ENCODE assay signal across 21 cellular contexts in genomic region chr5:2704806-2705645, GRCh38. TPM values are rescaled to one million over a fixed set of nuclear protein-coding genes. Genes with fewer than 3 reads are reported as not detected.
A peak's percentile ranks its signal among the peaks of the same experiment; 100 is the strongest.
DNase-seq lines count a peak whose midpoint lies in the region; ATAC-seq and TF ChIP-seq lines count a peak whose summit lies in the region.
"Had no signal": no experiment of that assay in that cellular context is flagged by ENCODE, and none has a peak within 500 bp of the region (broad histone marks: within the 10 kb centered on the region; RNA-seq: fewer than 3 reads in every experiment).

No MANE protein-coding gene starts in this region.

- no peak overlapping the region for H3K14ac ChIP-seq in neuronal stem cell (ENCODE audit: low read length)

- DNase-seq in coronary artery (ENCODE audit: low spot score) (peak; percentile 36), mesenteric fat pad (ENCODE audit: low spot score) (peak; percentile 81), neuronal stem cell (ENCODE audit: low spot score) (no peak), sigmoid colon (peak; percentile 24), C1 segment of cervical spinal cord (lab: John Stamatoyannopoulos, UW) (no peak), ovary (no peak), NCI-H524 (lab: John Stamatoyannopoulos, UW) (no peak)
- no peak for DNase-seq in stimulated activated naive CD8-positive, alpha-beta T cell treated with anti-CD3 and anti-CD28 coated beads, Interleukin-15, amount 100 ng/mL, for 72 hours
- DNase-seq: 8988T; ACHN; BE2C; Caco-2; Calu3; CD4-positive, alpha-beta T cell; CD8-positive, alpha-beta T cell; DMS79 treated with DMSO at 0.1 percent for 48 hours had no signal

- H4K91ac ChIP-seq in neuronal stem cell (ENCODE audit: low read depth, low read length, poor library complexity): no peak overlapping the region

- H3K4me1 Mint-ChIP-seq in stimulated activated naive CD8-positive, alpha-beta T cell treated with anti-CD3 and anti-CD28 coated beads, Interleukin-15, amount 100 ng/mL, for 72 hours: no peaks in the 10 kb centered on the region

- TF ChIP-seq CTCF in coronary artery (IDR thresholded peaks at IDR 0.05) (no peak), sigmoid colon (IDR thresholded peaks at IDR 0.05) (no peak), ovary (IDR thresholded peaks at IDR 0.05) (no peak)

- H2BK12ac ChIP-seq in neuronal stem cell (ENCODE audit: low read length): no peak overlapping the region

- no peak overlapping the region for H2AK5ac ChIP-seq in neuronal stem cell (ENCODE audit: low read depth, low read length)

- no peak for ATAC-seq in stimulated activated naive CD8-positive, alpha-beta T cell treated with anti-CD3 and anti-CD28 coated beads, Interleukin-15, amount 100 ng/mL, for 72 hours
- ATAC-seq: CD8-positive, alpha-beta T cell; GM12878 had no signal

- no peak overlapping the region for H4K8ac ChIP-seq in neuronal stem cell (ENCODE audit: low read depth, low read length)

- no peak overlapping the region for H3K4me2 ChIP-seq in neuronal stem cell (ENCODE audit: insufficient read depth, low read length, poor library complexity, severe bottlenecking)
- H3K4me2 ChIP-seq: BLaER1 had no signal

- intact Hi-C loops in sigmoid colon (cut with DNase I): no loop called here
- intact Hi-C loops in ovary (cut with DNase I): no loop called here

- H3K27ac ChIP-seq in coronary artery (no peak overlapping the region), neuronal stem cell (replicated peaks; ENCODE audit: low read length) (no peak overlapping the region), sigmoid colon (no peak overlapping the region), ovary (no peak overlapping the region)
- H3K27ac ChIP-seq: BLaER1, C4-2B had no signal

- peaks cover 9% of the 10 kb centered on the region for H3K27me3 Mint-ChIP-seq in stimulated activated naive CD8-positive, alpha-beta T cell treated with anti-CD3 and anti-CD28 coated beads, Interleukin-15, amount 100 ng/mL, for 72 hours
- H3K27me3 Mint-ChIP-seq: CD4-positive, alpha-beta T cell had no signal

- no peak overlapping the region for H2AFZ ChIP-seq in neuronal stem cell (ENCODE audit: low read length)

- no peak overlapping the region for H3K4ac ChIP-seq in neuronal stem cell (ENCODE audit: low read length)

- H3K9me3 Mint-ChIP-seq in stimulated activated naive CD8-positive, alpha-beta T cell treated with anti-CD3 and anti-CD28 coated beads, Interleukin-15, amount 100 ng/mL, for 72 hours: peaks cover 0 to 7% of the 10 kb centered on the region in 2 donors
- H3K9me3 Mint-ChIP-seq: CD4-positive, alpha-beta T cell; CD8-positive, alpha-beta T cell had no signal

- no CpG with 5 or more reads among the region's 16 CpGs for WGBS in neuronal stem cell (ENCODE audit: extremely low coverage in 2 of 2, insufficient read length in 2 of 2, insufficient replicate concordance in 1 of 2), 2 donors
- WGBS in sigmoid colon, 2 donors: 88 to 89% methylated on average over 16 of the region's 16 CpGs
- 87 to 90% (median 89%) methylated on average over 16 of the region's 16 CpGs for WGBS in ovary, 3 donors

- TF ChIP-seq EP300 in sigmoid colon (IDR thresholded peaks at IDR 0.05): no peak
- TF ChIP-seq EP300 in ovary (IDR thresholded peaks at IDR 0.05): no peak

- H2BK15ac ChIP-seq in neuronal stem cell (ENCODE audit: low read length): peak overlapping the region; percentile 59

- H3K4me3 Mint-ChIP-seq in stimulated activated naive CD8-positive, alpha-beta T cell treated with anti-CD3 and anti-CD28 coated beads, Interleukin-15, amount 100 ng/mL, for 72 hours: no peak overlapping the region
- H3K4me3 Mint-ChIP-seq: CD4-positive, alpha-beta T cell; CD8-positive, alpha-beta T cell had no signal

- H3K27ac Mint-ChIP-seq in stimulated activated naive CD8-positive, alpha-beta T cell treated with anti-CD3 and anti-CD28 coated beads, Interleukin-15, amount 100 ng/mL, for 72 hours: no peak overlapping the region
- H3K27ac Mint-ChIP-seq: CD4-positive, alpha-beta T cell; CD8-positive, alpha-beta T cell had no signal

- no peak overlapping the region for H2BK120ac ChIP-seq in neuronal stem cell (ENCODE audit: low read depth, low read length)

- H3K36me3 ChIP-seq in neuronal stem cell (replicated peaks in 1 of 2; ENCODE audit: control insufficient read depth in 2 of 2, insufficient read depth in 2 of 2, low read length in 2 of 2) (no peaks in the 10 kb centered on the region), sigmoid colon (no peaks in the 10 kb centered on the region), ovary (no peaks in the 10 kb centered on the region)
- H3K36me3 ChIP-seq: BE2C, BLaER1 had no signal

- no peak overlapping the region for H3K23ac ChIP-seq in neuronal stem cell (ENCODE audit: low read depth, low read length, poor library complexity)

- peaks cover 0 to 2% (median 0%) of the 10 kb centered on the region in 3 experiments for H3K27me3 ChIP-seq in neuronal stem cell (ENCODE audit: control insufficient read depth in 3 of 3, insufficient read depth in 3 of 3, low read depth in 1 of 3, low read length in 3 of 3)
- H3K27me3 ChIP-seq in sigmoid colon: peaks cover 0 to 9% (median 0%) of the 10 kb centered on the region in 3 donors
- no peaks in the 10 kb centered on the region for H3K27me3 ChIP-seq in ovary
- H3K27me3 ChIP-seq: BE2C, BLaER1 had no signal

- no peaks in the 10 kb centered on the region for H3K79me1 ChIP-seq in neuronal stem cell (ENCODE audit: low read depth, low read length)

- no peak overlapping the region for H3K4me3 ChIP-seq in coronary artery
- no peak overlapping the region for H3K4me3 ChIP-seq in neuronal stem cell (ENCODE audit: low read length in 2 of 2)
- H3K4me3 ChIP-seq in sigmoid colon: no peak overlapping the region
- H3K4me3 ChIP-seq in ovary: no peak overlapping the region
- H3K4me3 ChIP-seq: BLaER1, GM12878 had no signal

- TF ChIP-seq POLR2A in sigmoid colon (IDR thresholded peaks at IDR 0.05) (no peak), ovary (IDR thresholded peaks at IDR 0.05) (no peak)

- H3K9me3 ChIP-seq in neuronal stem cell (replicated peaks in 1 of 2; ENCODE audit: control insufficient read depth in 2 of 2, insufficient read depth in 1 of 2, low read depth in 1 of 2, low read length in 2 of 2): peaks cover 0 to 4% of the 10 kb centered on the region in 2 donors
- no peaks in the 10 kb centered on the region for H3K9me3 ChIP-seq in sigmoid colon
- no peaks in the 10 kb centered on the region for H3K9me3 ChIP-seq in ovary
- H3K9me3 ChIP-seq: BE2C, BLaER1, Caco-2 had no signal

- peak overlapping the region; percentile 31 for H2BK5ac ChIP-seq in neuronal stem cell (ENCODE audit: low read length)

- peak overlapping the region; percentile 83 for H3K18ac ChIP-seq in neuronal stem cell (ENCODE audit: low read length)

- H3K4me1 ChIP-seq in neuronal stem cell (ENCODE audit: control insufficient read depth in 2 of 2, insufficient read depth in 1 of 2, low read depth in 1 of 2, low read length in 2 of 2) (peaks cover 0 to 4% of the 10 kb centered on the region in 2 donors), sigmoid colon (no peaks in the 10 kb centered on the region), ovary (ENCODE audit: insufficient read depth) (no peaks in the 10 kb centered on the region)
- H3K4me1 ChIP-seq: BE2C, BLaER1, Caco-2 had no signal

- peak overlapping the region; percentile 3 for H3K9ac ChIP-seq in neuronal stem cell (ENCODE audit: low read depth, low read length, poor library complexity)
- H3K9ac ChIP-seq: BLaER1 had no signal

RNA-seq across cellular contexts. Expression of gene IRX2, which starts 46.5 kb away (rescaled TPM):
- 0.45 TPM for total RNA-seq in mesenteric fat pad
- polyA plus RNA-seq in neuronal stem cell (2013, experiment 1 of 2): 9.6 TPM
- polyA plus RNA-seq in neuronal stem cell (2013, experiment 2 of 2): 9.3 TPM
- total RNA-seq in sigmoid colon: not detected
- under 1 TPM in 1 of 3 donors, not detected in 2; 0.03 TPM for polyA plus RNA-seq in sigmoid colon
- total RNA-seq in ovary: under 1 TPM in 4 of 7 donors, not detected in 3; 0.10 to 0.46 (median 0.17) TPM
- polyA plus RNA-seq in ovary: under 1 TPM in 1 of 2 donors, not detected in 1; 0.04 TPM
- total RNA-seq: A673; Calu3; CD4-positive, alpha-beta T cell; CD8-positive, alpha-beta T cell; GM12878 had no signal
- polyA plus RNA-seq: AG04450, GM12878 had no signal

Comparison
In these comparisons a context has a peak if more than half of its experiments do, and no peak if none do; other contexts are left out.
1. DNase-seq: peak in coronary artery (single experiment), mesenteric fat pad (single experiment) and sigmoid colon (single experiment); none in neuronal stem cell (single experiment), C1 segment of cervical spinal cord (0 of 14), ovary (0 of 5), NCI-H524 (0 of 2) and stimulated activated naive CD8-positive, alpha-beta T cell treated with anti-CD3 and anti-CD28 coated beads, Interleukin-15, amount 100 ng/mL, for 72 hours (0 of 2).